Comparison of ENCODE assay signal across 13 cellular contexts in the genomic region with DNA sequence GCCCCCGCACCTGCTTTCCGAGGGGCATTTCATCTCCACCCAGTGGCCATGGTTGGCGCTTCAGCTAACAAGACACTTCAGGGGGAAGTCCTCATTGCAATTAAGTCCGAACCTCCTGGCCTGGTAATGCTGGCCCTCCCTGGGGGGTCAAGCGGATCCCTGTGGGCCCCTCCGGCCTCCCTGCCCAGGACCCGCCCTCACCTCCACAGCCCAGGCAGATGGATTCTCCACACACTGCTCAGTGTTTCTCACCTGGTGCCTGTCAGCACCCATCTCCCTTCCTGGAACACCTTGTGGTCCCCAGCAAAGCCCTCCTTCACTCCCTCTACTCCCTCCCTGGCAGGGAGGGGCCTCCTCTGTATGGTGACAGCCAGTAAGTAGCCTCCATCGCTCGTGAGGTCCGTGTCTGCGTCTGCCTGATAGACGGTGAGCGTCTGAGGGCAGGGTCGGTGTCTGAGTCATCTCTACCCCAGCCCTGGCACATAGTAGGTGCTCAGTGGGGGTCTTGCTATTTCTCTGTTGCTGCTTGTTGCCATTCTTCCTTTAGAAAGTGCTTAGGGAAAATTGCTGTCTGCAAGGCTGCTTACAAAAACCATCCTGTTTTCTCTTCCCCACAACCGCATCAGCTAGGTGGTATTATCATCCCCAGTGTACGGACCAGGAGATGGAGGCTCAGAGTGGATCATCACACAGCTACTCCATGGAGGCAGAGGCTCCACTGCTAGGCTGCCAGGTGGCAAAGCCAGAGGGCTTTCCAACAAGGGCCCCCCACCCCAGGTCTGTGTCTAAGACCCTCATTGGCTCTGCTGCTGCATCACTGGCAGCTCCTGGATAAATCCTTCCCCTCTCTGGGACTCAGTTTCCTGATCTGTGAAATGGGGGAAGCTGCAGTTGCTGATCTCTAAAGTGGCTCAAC. TPM values are rescaled to one million over a fixed set of nuclear protein-coding genes. Genes with fewer than 3 reads are reported as not detected.
A peak's percentile ranks its signal among the peaks of the same experiment; 100 is the strongest.
DNase-seq lines count a peak whose midpoint lies in the region; ATAC-seq, FAIRE-seq and TF ChIP-seq lines count a peak whose summit lies in the region.
"Had no signal": no experiment of that assay in that cellular context is flagged by ENCODE, and none has a peak within 500 bp of the region (broad histone marks: within the 10 kb centered on the region; RNA-seq: fewer than 3 reads in every experiment).

No MANE protein-coding gene starts in this region.

- 0 out of 2 replicates have a peak overlapping the region, but pooled peaks have one; percentile 48 for H2BK20ac ChIP-seq in H1 (ENCODE audit: low read length)

- WGBS in H1 (ENCODE audit: extremely low coverage in 1 of 2, insufficient coverage in 1 of 2, insufficient read length in 1 of 2, insufficient replicate concordance in 2 of 2, low coverage in 1 of 2, low lambda C conversion rate in 2 of 2, missing lambda C conversion rate in 1 of 2), 2 experiments = 77% methylated on average over 13 of the region's 16 CpGs; no CpG with 5 or more reads in 1 of the 2 experiments

- H3K4me3 ChIP-seq in AG09309 (ENCODE audit: control insufficient read depth, low read depth, low read length) (no peak overlapping the region), HEK293 (ENCODE audit: low read depth, low read length) (no peak overlapping the region), H1 (ENCODE audit: extremely low read depth in 1 of 4, insufficient read depth in 2 of 4, low read depth in 3 of 4, low read length in 4 of 4) (no peak overlapping the region)
- H3K4me3 ChIP-seq: prostate gland, SJCRH30 had no signal

- no peak for TF ChIP-seq POLR2A in H1 (IDR thresholded peaks at IDR 0.05; ENCODE audit: control extremely low read depth in 1 of 2, low read depth in 2 of 2, low read length in 2 of 2)

- no peaks in the 10 kb centered on the region for H3K9me3 Mint-ChIP-seq in naive thymus-derived CD8-positive, alpha-beta T cell
- H3K9me3 Mint-ChIP-seq in activated CD4-positive, alpha-beta memory T cell treated with anti-CD3 and anti-CD28 coated beads for 36 hours = no peaks in the 10 kb centered on the region
- H3K9me3 Mint-ChIP-seq: activated naive CD4-positive, alpha-beta T cell treated with anti-CD3 and anti-CD28 coated beads, Interleukin-2, amount 50 U/mL, for 24 hours had no signal

- H2BK15ac ChIP-seq in H1 (ENCODE audit: low read length) = no peak overlapping the region

- H3K27ac ChIP-seq in HEK293 (ENCODE audit: extremely low read depth, low read depth, low read length) = no peak overlapping the region
- 0 out of 2 replicates have a peak overlapping the region, but pooled peaks have one; percentile 42 for H3K27ac ChIP-seq in H1 (ENCODE audit: low read depth, low read length)

- peak overlapping the region in 2 of 10 donors; percentile 24 to 63 for H3K27ac Mint-ChIP-seq in naive thymus-derived CD8-positive, alpha-beta T cell
- H3K27ac Mint-ChIP-seq in activated CD4-positive, alpha-beta memory T cell treated with anti-CD3 and anti-CD28 coated beads for 36 hours = no peak overlapping the region
- H3K27ac Mint-ChIP-seq: activated naive CD4-positive, alpha-beta T cell treated with anti-CD3 and anti-CD28 coated beads, Interleukin-2, amount 50 U/mL, for 24 hours had no signal

- peaks cover 8 to 25% (median 18%) of the 10 kb centered on the region in 4 donors for H3K4me1 Mint-ChIP-seq in naive thymus-derived CD8-positive, alpha-beta T cell
- H3K4me1 Mint-ChIP-seq in activated CD4-positive, alpha-beta memory T cell treated with anti-CD3 and anti-CD28 coated beads for 36 hours (ENCODE audit: low read depth) = peaks cover 23% of the 10 kb centered on the region

- no peaks in the 10 kb centered on the region for H3K79me1 ChIP-seq in H1 (ENCODE audit: low read depth, low read length)

- 0 out of 2 replicates have a peak overlapping the region, but pooled peaks have one; percentile 44 for H2BK5ac ChIP-seq in H1 (ENCODE audit: low read depth, low read length)

- no peak overlapping the region for H3K23ac ChIP-seq in H1 (ENCODE audit: insufficient read length)

- peak overlapping the region in 1 of 2 experiments; percentile 14; a peak in 1 of 4 replicates for H3K4me2 ChIP-seq in H1 (ENCODE audit: insufficient read depth in 1 of 2, low read depth in 2 of 2, low read length in 2 of 2)

- H3K14ac ChIP-seq in H1 (ENCODE audit: insufficient read length) = no peak overlapping the region

- H2BK12ac ChIP-seq in H1 (ENCODE audit: low read depth, low read length) = peak overlapping the region; percentile 12; the same call in 1 of the 2 replicates

- no peak for TF ChIP-seq RAD21 in H1 (IDR thresholded peaks at IDR 0.05 in 1 of 2, conservative IDR thresholded peaks at IDR 0.05 in 1 of 2; ENCODE audit: low read depth in 2 of 2, low read length in 2 of 2)

- no peaks in the 10 kb centered on the region for H3K9me3 ChIP-seq in HEK293 (ENCODE audit: control insufficient read depth, insufficient read depth, low read depth, low read length)
- no peaks in the 10 kb centered on the region for H3K9me3 ChIP-seq in H1 (ENCODE audit: insufficient read depth in 2 of 2, low read depth in 1 of 2, low read length in 1 of 2)
- H3K9me3 ChIP-seq: prostate gland, SJCRH30 had no signal

- H3K4me1 ChIP-seq in HEK293 (ENCODE audit: control insufficient read depth, insufficient read depth, low read length) = peaks cover 6% of the 10 kb centered on the region; the same call in 1 of the 2 replicates
- peaks cover 0 to 8% (median 5%) of the 10 kb centered on the region in 4 experiments; a peak in 5 of 7 replicates for H3K4me1 ChIP-seq in H1 (replicated peaks in 1 of 4; ENCODE audit: control insufficient read depth in 3 of 4, insufficient read depth in 4 of 4, low read length in 3 of 4)
- H3K4me1 ChIP-seq: prostate gland had no signal

- no peak overlapping the region; the same call in 1 of the 2 replicates for H4K8ac ChIP-seq in H1 (ENCODE audit: extremely low read depth, insufficient read depth, low read length)

- H3K36me3 ChIP-seq in HEK293 (ENCODE audit: control insufficient read depth in 2 of 2, insufficient read depth in 1 of 2, low read length in 2 of 2) (no peaks in the 10 kb centered on the region), H1 (ENCODE audit: control insufficient read depth in 2 of 4, insufficient read depth in 4 of 4, low read length in 3 of 4) (no peaks in the 10 kb centered on the region)
- H3K36me3 ChIP-seq: prostate gland, SJCRH30 had no signal

- no peak overlapping the region for H4K91ac ChIP-seq in H1 (replicated peaks; ENCODE audit: insufficient read length, low read length)

- H4K20me1 ChIP-seq in H1 (replicated peaks in 1 of 2; ENCODE audit: control insufficient read depth in 1 of 2, insufficient read depth in 2 of 2, low read length in 2 of 2) = no peaks in the 10 kb centered on the region

- H3K4ac ChIP-seq in H1 (replicated peaks; ENCODE audit: insufficient read length, low read depth, low read length) = no peak overlapping the region

- peak overlapping the region; percentile 89; the same call in 1 of the 2 replicates for H2AK5ac ChIP-seq in H1 (ENCODE audit: low read depth, low read length)

- no peak for FAIRE-seq in H1 (lab: Jason Lieb, UNC)
- FAIRE-seq: D721Med had no signal

- peak overlapping the region in 6 of 10 donors; percentile 4 to 63 (median 32) for H3K4me3 Mint-ChIP-seq in naive thymus-derived CD8-positive, alpha-beta T cell
- no peak overlapping the region for H3K4me3 Mint-ChIP-seq in activated CD4-positive, alpha-beta memory T cell treated with anti-CD3 and anti-CD28 coated beads for 36 hours
- H3K4me3 Mint-ChIP-seq: activated naive CD4-positive, alpha-beta T cell treated with anti-CD3 and anti-CD28 coated beads, Interleukin-2, amount 50 U/mL, for 24 hours had no signal

- H3K23me2 ChIP-seq in H1 (ENCODE audit: low read depth, low read length) = no peaks in the 10 kb centered on the region

- no peak overlapping the region for H3K56ac ChIP-seq in H1 (replicated peaks; ENCODE audit: insufficient read length, low read depth, low read length)

- no peak overlapping the region for H2BK120ac ChIP-seq in H1 (replicated peaks; ENCODE audit: low read depth, low read length)

- H4K5ac ChIP-seq in H1 (ENCODE audit: insufficient read length, low read depth, low read length) = no peak overlapping the region

- H3K27me3 ChIP-seq in H1 (replicated peaks in 1 of 4; ENCODE audit: control insufficient read depth in 3 of 4, extremely low read depth in 1 of 4, insufficient read depth in 3 of 4, low read length in 3 of 4) = no peaks in the 10 kb centered on the region

- intact Hi-C loops in activated CD4-positive, alpha-beta memory T cell treated with anti-CD3 and anti-CD28 coated beads for 36 hours (cut with micrococcal nuclease) = no loop called here

- no peak overlapping the region for H3K9ac ChIP-seq in H1 (replicated peaks in 1 of 4; ENCODE audit: extremely low read depth in 1 of 4, low read depth in 3 of 4, low read length in 3 of 4)

- no peaks in the 10 kb centered on the region for H3K36me3 Mint-ChIP-seq in naive thymus-derived CD8-positive, alpha-beta T cell
- H3K36me3 Mint-ChIP-seq in activated CD4-positive, alpha-beta memory T cell treated with anti-CD3 and anti-CD28 coated beads for 36 hours = no peaks in the 10 kb centered on the region
- H3K36me3 Mint-ChIP-seq: activated naive CD4-positive, alpha-beta T cell treated with anti-CD3 and anti-CD28 coated beads, Interleukin-2, amount 50 U/mL, for 24 hours had no signal

- no peaks in the 10 kb centered on the region for H3K79me2 ChIP-seq in H1 (ENCODE audit: control insufficient read depth in 1 of 2, insufficient read depth in 2 of 2, low read length in 2 of 2)

- POLR2A ChIA-PET in HEK293 (lab: Yijun Ruan, JAX) = no interaction called here
- POLR2A ChIA-PET in H1 (lab: Charles Lee; ENCODE audit: partially characterized antibody) = no interaction called here
- POLR2A ChIA-PET in naive thymus-derived CD8-positive, alpha-beta T cell (lab: Charles Lee) = no interaction called here
- POLR2A ChIA-PET in activated CD4-positive, alpha-beta memory T cell treated with anti-CD3 and anti-CD28 coated beads for 36 hours (lab: Charles Lee) = no interaction called here

- peaks cover 20 to 74% (median 30%) of the 10 kb centered on the region in 5 donors for H3K27me3 Mint-ChIP-seq in naive thymus-derived CD8-positive, alpha-beta T cell
- H3K27me3 Mint-ChIP-seq in activated CD4-positive, alpha-beta memory T cell treated with anti-CD3 and anti-CD28 coated beads for 36 hours = peaks cover 43% of the 10 kb centered on the region

- no peak for TF ChIP-seq EP300 in H1 (IDR thresholded peaks at IDR 0.05; ENCODE audit: borderline replicate concordance in 1 of 2, low read depth in 2 of 2, low read length in 2 of 2)

- peak overlapping the region; percentile 70; the same call in 1 of the 2 replicates for H2AFZ ChIP-seq in H1 (ENCODE audit: low read length)

- DNase-seq in AG09309 (ENCODE audit: low read depth) = no peak
- DNase-seq in H1 (ENCODE audit: low read depth in 1 of 2, low spot score in 2 of 2) = no peak
- DNase-seq in naive thymus-derived CD8-positive, alpha-beta T cell = no peak
- DNase-seq in activated CD4-positive, alpha-beta memory T cell treated with anti-CD3 and anti-CD28 coated beads for 36 hours = no peak
- DNase-seq in NAMALWA (ENCODE audit: low spot score) = no peak
- DNase-seq in mesenteric fat pad (ENCODE audit: low spot score) = no peak
- DNase-seq: NCI-H2081 treated with DMSO at 0.1 percent for 48 hours had no signal

- peak; percentile 14 for TF ChIP-seq CTCF in AG09309 (IDR thresholded peaks at IDR 0.05; ENCODE audit: control insufficient read depth, insufficient read depth, low read depth, low read length, missing control alignments)
- no peak for TF ChIP-seq CTCF in HEK293 (tag by site-specific recombination; IDR thresholded peaks at IDR 0.05)
- peak in 2 of 3 experiments; percentile 24 to 30; a peak in 2 of 4 replicates for TF ChIP-seq CTCF in H1 (IDR thresholded peaks at IDR 0.05; ENCODE audit: control extremely low read depth in 1 of 3, insufficient read depth in 1 of 3, low read depth in 1 of 3, low read length in 3 of 3)

- peak overlapping the region; percentile 48; the same call in 1 of the 2 replicates for H3K18ac ChIP-seq in H1 (ENCODE audit: extremely low read depth, low read length)

- no peak for ATAC-seq in naive thymus-derived CD8-positive, alpha-beta T cell
- ATAC-seq in GM19397 (IDR thresholded peaks at IDR 0.05; ENCODE audit: unreplicated experiment) = no peak

- CTCF ChIA-PET in HEK293 (lab: Yijun Ruan, JAX) (interaction anchor here (1.0 to 1.4 kb wide), 4 partner anchors 9 to 132 kb away, joined by 3 to 8 read pairs (median 3); no protein-coding TSS in a partner anchor), H1 (lab: Charles Lee; ENCODE audit: partially characterized antibody) (interaction anchor here (0.9 to 17.3 kb wide), 14 partner anchors 9 to 205 kb away, joined by 3 to 237 read pairs (median 6); no protein-coding TSS in a partner anchor)
- CTCF ChIA-PET in activated CD4-positive, alpha-beta memory T cell treated with anti-CD3 and anti-CD28 coated beads for 36 hours (lab: Charles Lee) = no interaction called here

RNA-seq across cellular contexts. Expression of a gene that starts 39.7 kb away (rescaled TPM):
- 24.7 and 32.9 TPM in 2 replicates for total RNA-seq in H1 (2021; fragmentation: NEBNext Ultra II Directional; extraction: Animal tissue kit (Norgen Biotek cat#: 25700))
- 9.8 and 11.1 TPM in 2 replicates for polyA plus RNA-seq in H1 (2011; rRNA removed)
- polyA plus RNA-seq in H1 (2011; cell fraction: cytosol; rRNA removed) = 11.8 TPM
- 30.9 TPM for polyA plus RNA-seq in H1 (2011; cell fraction: nucleus; rRNA removed)
- 16.6 to 36.3 TPM (median 23.0 TPM) in 4 replicates for polyA plus RNA-seq in H1 (2012, experiment 1 of 2)
- 3.3 TPM for polyA plus RNA-seq in H1 (2012, experiment 2 of 2)
- 6.5 TPM for polyA plus RNA-seq in H1 (2013, experiment 1 of 2)
- polyA plus RNA-seq in H1 (2013, experiment 2 of 2) = 6.7 TPM
- polyA minus RNA-seq in H1 (2011; rRNA and poly(A)+ RNA removed) = 55.1 and 82.5 TPM in 2 replicates
- 20.8 TPM for polyA minus RNA-seq in H1 (2011; cell fraction: cytosol; rRNA and poly(A)+ RNA removed)
- 60.8 TPM for polyA minus RNA-seq in H1 (2011; cell fraction: nucleus; rRNA and poly(A)+ RNA removed)
- not detected for total RNA-seq in naive thymus-derived CD8-positive, alpha-beta T cell
- polyA plus RNA-seq in naive thymus-derived CD8-positive, alpha-beta T cell = not detected
- total RNA-seq in activated CD4-positive, alpha-beta memory T cell treated with anti-CD3 and anti-CD28 coated beads for 36 hours = 1 to 10 TPM; 1.5 to 1.9 TPM
- 32.5 TPM for total RNA-seq in mesenteric fat pad
